Comparison of ENCODE assay signal across 1 cellular context in genomic region chr3:52246264-52246620, GRCh38.
TF ChIP-seq lines count a peak whose summit lies in the region.

No MANE protein-coding gene starts in this region.

TF ChIP-seq in endothelial cell of umbilical vein, 7 proteins besides CTCF, POLR2A, EP300 and RAD21:
- no peak for TF ChIP-seq EZH2 (IDR thresholded peaks at IDR 0.05; ENCODE audit: borderline replicate concordance, low read depth, low read length, severe bottlenecking)
- TF ChIP-seq POLR2AphosphoS5 (IDR thresholded peaks at IDR 0.05; ENCODE audit: insufficient read depth, low read depth, low read length), result no peak
- TF ChIP-seq JUN (IDR thresholded peaks at IDR 0.05; ENCODE audit: borderline replicate concordance, insufficient read depth, insufficient read length, low read depth), result no peak
